Comparison of ENCODE assay signal across 9 cellular contexts in the genomic region with DNA sequence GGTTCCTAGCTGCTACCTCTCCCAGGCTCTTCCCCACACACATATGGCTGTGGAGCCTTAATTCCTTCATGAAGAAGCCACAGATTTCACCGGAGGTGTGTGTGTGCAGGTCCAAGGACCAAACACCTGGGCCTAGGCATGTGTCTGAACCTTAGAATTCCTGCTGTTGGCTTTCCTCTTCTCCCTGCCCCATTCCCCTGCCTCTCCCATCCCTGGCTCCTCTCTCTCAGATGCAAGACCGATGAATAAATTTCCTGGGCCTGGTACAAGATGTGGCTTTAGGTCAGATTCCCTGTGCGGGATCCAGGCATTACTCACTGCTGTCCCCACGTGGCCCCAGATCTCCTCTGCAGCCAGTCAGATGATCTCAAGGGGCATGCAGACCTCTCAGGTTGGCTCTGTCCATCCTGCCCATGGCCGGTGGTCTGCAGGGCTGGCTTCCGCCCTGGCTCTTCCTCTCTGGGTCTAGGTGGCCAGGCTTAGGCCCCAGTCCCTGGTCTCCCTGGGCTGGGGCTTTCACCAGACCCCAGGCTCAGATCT. TPM values are rescaled to one million over a fixed set of nuclear protein-coding genes. Genes with fewer than 3 reads are reported as not detected.
DNase-seq lines count a peak whose midpoint lies in the region; ATAC-seq and TF ChIP-seq lines count a peak whose summit lies in the region.
"Had no signal": no experiment of that assay in that cellular context is flagged by ENCODE, and none has a peak within 500 bp of the region (broad histone marks: within the 10 kb centered on the region; RNA-seq: fewer than 3 reads in every experiment).

No MANE protein-coding gene starts in this region.

- H3K27me3 ChIP-seq in H9 (ENCODE audit: insufficient read depth, low read length) = no peaks in the 10 kb centered on the region

- no peak overlapping the region for H2BK15ac ChIP-seq in H9 (ENCODE audit: low read depth, low read length)

- H3K27me3 Mint-ChIP-seq in H9 (ENCODE audit: low read depth) (peaks cover 10% of the 10 kb centered on the region), WTC11 (ENCODE audit: low read depth) (no peaks in the 10 kb centered on the region)

- H3K23me2 ChIP-seq in H9 (ENCODE audit: insufficient read length, low read depth, low read length, poor library complexity, severe bottlenecking) = no peaks in the 10 kb centered on the region

- H3K23ac ChIP-seq in H9 (ENCODE audit: insufficient read length, low read depth, low read length) = no peak overlapping the region

- H3T11ph ChIP-seq in H9 (ENCODE audit: low read length) = no peak overlapping the region

- TF ChIP-seq CTCF in AG09309 (IDR thresholded peaks at IDR 0.05; ENCODE audit: control insufficient read depth, insufficient read depth, low read depth, low read length, missing control alignments) = peak; percentile 67
- TF ChIP-seq CTCF in H9 (conservative IDR thresholded peaks at IDR 0.05) = peak; percentile 70
- TF ChIP-seq CTCF in WTC11 (IDR thresholded peaks at IDR 0.05) = peak; percentile 16; the same call in 1 of the 2 replicates

- H3K4me1 Mint-ChIP-seq in H9 (peaks cover 0 to 2% of the 10 kb centered on the region in 2 experiments; a peak in 1 of 4 replicates), WTC11 (no peaks in the 10 kb centered on the region)

- no peak overlapping the region for H3K4me3 ChIP-seq in AG09309 (ENCODE audit: control insufficient read depth, low read depth, low read length)

- H3K36me3 Mint-ChIP-seq in H9 (ENCODE audit: insufficient read depth in 1 of 3, low read depth in 3 of 3) = no peaks in the 10 kb centered on the region; a peak in 1 of 7 replicates
- H3K36me3 Mint-ChIP-seq in WTC11 = no peaks in the 10 kb centered on the region

- no peak overlapping the region for H2AK5ac ChIP-seq in H9 (ENCODE audit: insufficient read length, low read length)

- no peak overlapping the region for H3K14ac ChIP-seq in H9 (ENCODE audit: insufficient read depth, low read length)

- no peak overlapping the region for H3K4me2 ChIP-seq in H9 (ENCODE audit: insufficient read depth, insufficient read length, low read length)

- H2BK20ac ChIP-seq in H9 (ENCODE audit: low read depth, low read length, poor library complexity, severe bottlenecking) = no peak overlapping the region

- H3K79me2 ChIP-seq in H9 (ENCODE audit: insufficient read depth, low read length) = no peaks in the 10 kb centered on the region

- POLR2A ChIA-PET in WTC11 (lab: Charles Lee) = no interaction called here

- H3K4ac ChIP-seq in H9 (ENCODE audit: low read depth, low read length) = no peak overlapping the region

- no peak overlapping the region for H4K5ac ChIP-seq in H9 (ENCODE audit: insufficient read length, low read depth, low read length)

- H4K8ac ChIP-seq in H9 (replicated peaks; ENCODE audit: insufficient read length, low read depth, low read length) = no peak overlapping the region

- H2BK120ac ChIP-seq in H9 (ENCODE audit: low read depth, low read length, poor library complexity, severe bottlenecking) = no peak overlapping the region

- H3K27ac Mint-ChIP-seq in H9 = peak overlapping the region in 1 of 3 experiments; percentile 24; a peak in 2 of 7 replicates
- H3K27ac Mint-ChIP-seq in WTC11 = no peak overlapping the region

- no peak overlapping the region for H2BK5ac ChIP-seq in H9 (ENCODE audit: insufficient read length, low read length)

- no peak overlapping the region for H4K91ac ChIP-seq in H9 (ENCODE audit: insufficient read length, low read depth, low read length)

- DNase-seq in AG09309 (ENCODE audit: low read depth) = peak; percentile 44
- DNase-seq in H9 = peak; percentile 57
- peak; percentile 57 for DNase-seq in WTC11 (ENCODE audit: low spot score)
- peak; percentile 68 for DNase-seq in islet precursor cell
- no peak for DNase-seq in OCI-M2 (lab: John Stamatoyannopoulos, UW; ENCODE audit: unreplicated experiment)
- DNase-seq: NCI-H526 treated with DMSO at 0.1 percent for 48 hours had no signal

- no peaks in the 10 kb centered on the region for H3K79me1 ChIP-seq in H9 (ENCODE audit: insufficient read depth, low read depth, low read length, poor library complexity, severe bottlenecking)

- H2BK12ac ChIP-seq in H9 (ENCODE audit: insufficient read length, low read depth, low read length) = no peak overlapping the region

- H3K9ac ChIP-seq in H9 (ENCODE audit: extremely low read depth, insufficient read length, low read length) = no peak overlapping the region

- no CpG with 5 or more reads among the region's 6 CpGs for WGBS in H9 (ENCODE audit: extremely low coverage, insufficient read length, low lambda C conversion rate)

- H3K18ac ChIP-seq in H9 (ENCODE audit: insufficient read length, low read depth, low read length) = no peak overlapping the region

- peak; percentile 97 for ATAC-seq in WTC11
- no peak for ATAC-seq in HG03280 (IDR thresholded peaks at IDR 0.05; ENCODE audit: unreplicated experiment)
- no peak for ATAC-seq in GM19351 (IDR thresholded peaks at IDR 0.05; ENCODE audit: unreplicated experiment)
- ATAC-seq in GM19035 (IDR thresholded peaks at IDR 0.05; ENCODE audit: unreplicated experiment) = no peak

- H3K4me3 Mint-ChIP-seq in H9 = no peak overlapping the region
- no peak overlapping the region for H3K4me3 Mint-ChIP-seq in WTC11

- H3K9me3 Mint-ChIP-seq in H9 (no peaks in the 10 kb centered on the region), WTC11 (no peaks in the 10 kb centered on the region)

- H3K56ac ChIP-seq in H9 (ENCODE audit: insufficient read length, low read depth, low read length) = no peak overlapping the region

- CTCF ChIA-PET in WTC11 (lab: Charles Lee) = no interaction called here

- H2AFZ ChIP-seq in H9 (ENCODE audit: low read length) = no peak overlapping the region

- H3K9me3 ChIP-seq in H9 (ENCODE audit: control insufficient read depth, low read depth, low read length) = no peaks in the 10 kb centered on the region

- H3K4me1 ChIP-seq in H9 (ENCODE audit: insufficient read depth, low read length) = no peaks in the 10 kb centered on the region

- no peak overlapping the region for H3K27ac ChIP-seq in H9 (ENCODE audit: insufficient read length, low read depth, low read length)

- no peaks in the 10 kb centered on the region for H4K20me1 ChIP-seq in H9 (ENCODE audit: control insufficient read depth, insufficient read depth, insufficient read length)

TF ChIP-seq in WTC11, 78 proteins besides CTCF, POLR2A, EP300 and RAD21:
- TF ChIP-seq NFYB (CRISPR knock-in tag; conservative IDR thresholded peaks at IDR 0.05; ENCODE audit: low read depth) = no peak
- TF ChIP-seq, protein P1, sequence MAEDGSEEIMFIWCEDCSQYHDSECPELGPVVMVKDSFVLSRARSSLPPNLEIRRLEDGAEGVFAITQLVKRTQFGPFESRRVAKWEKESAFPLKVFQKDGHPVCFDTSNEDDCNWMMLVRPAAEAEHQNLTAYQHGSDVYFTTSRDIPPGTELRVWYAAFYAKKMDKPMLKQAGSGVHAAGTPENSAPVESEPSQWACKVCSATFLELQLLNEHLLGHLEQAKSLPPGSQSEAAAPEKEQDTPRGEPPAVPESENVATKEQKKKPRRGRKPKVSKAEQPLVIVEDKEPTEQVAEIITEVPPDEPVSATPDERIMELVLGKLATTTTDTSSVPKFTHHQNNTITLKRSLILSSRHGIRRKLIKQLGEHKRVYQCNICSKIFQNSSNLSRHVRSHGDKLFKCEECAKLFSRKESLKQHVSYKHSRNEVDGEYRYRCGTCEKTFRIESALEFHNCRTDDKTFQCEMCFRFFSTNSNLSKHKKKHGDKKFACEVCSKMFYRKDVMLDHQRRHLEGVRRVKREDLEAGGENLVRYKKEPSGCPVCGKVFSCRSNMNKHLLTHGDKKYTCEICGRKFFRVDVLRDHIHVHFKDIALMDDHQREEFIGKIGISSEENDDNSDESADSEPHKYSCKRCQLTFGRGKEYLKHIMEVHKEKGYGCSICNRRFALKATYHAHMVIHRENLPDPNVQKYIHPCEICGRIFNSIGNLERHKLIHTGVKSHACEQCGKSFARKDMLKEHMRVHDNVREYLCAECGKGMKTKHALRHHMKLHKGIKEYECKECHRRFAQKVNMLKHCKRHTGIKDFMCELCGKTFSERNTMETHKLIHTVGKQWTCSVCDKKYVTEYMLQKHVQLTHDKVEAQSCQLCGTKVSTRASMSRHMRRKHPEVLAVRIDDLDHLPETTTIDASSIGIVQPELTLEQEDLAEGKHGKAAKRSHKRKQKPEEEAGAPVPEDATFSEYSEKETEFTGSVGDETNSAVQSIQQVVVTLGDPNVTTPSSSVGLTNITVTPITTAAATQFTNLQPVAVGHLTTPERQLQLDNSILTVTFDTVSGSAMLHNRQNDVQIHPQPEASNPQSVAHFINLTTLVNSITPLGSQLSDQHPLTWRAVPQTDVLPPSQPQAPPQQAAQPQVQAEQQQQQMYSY (CRISPR knock-in tag; IDR thresholded peaks at IDR 0.05) = 0 out of 2 replicates have a peak, but pooled peaks have one; percentile 28

RNA-seq across cellular contexts. Expression of gene CCR9, which starts 20.4 kb away (rescaled TPM):
- total RNA-seq in H9 (2021) (not detected in 2 replicates), WTC11 (2021) (not detected in 3 replicates)

RNA-seq across cellular contexts. Expression of gene CXCR6, which starts 36.5 kb away (rescaled TPM):
- total RNA-seq in H9 (2021) = not detected in 2 replicates
- not detected in 3 replicates for total RNA-seq in WTC11 (2021)

Comparison
In these comparisons a context has a peak if more than half of its experiments do, and no peak if none do; other contexts are left out.
1. CTCF ChIP-seq: peak in every context shown above with its lines; median percentile 70 in H9; 67 in AG09309; 16 in WTC11.